20 cellular contexts compared by ENCODE assay signal in genomic region chr6:168024951-168025510, GRCh38. TPM values are rescaled to one million over a fixed set of nuclear protein-coding genes. Genes with fewer than 3 reads are reported as not detected.
"Had no signal": no experiment of that assay in that cellular context is flagged by ENCODE, and none has a peak within 500 bp of the region (broad histone marks: within the 10 kb centered on the region; RNA-seq: fewer than 3 reads in every experiment).

No MANE protein-coding gene starts in this region.

- H3K9ac ChIP-seq: parathyroid adenoma had no signal

- H3K27ac Mint-ChIP-seq: memory B cell had no signal

- H3K4me3 ChIP-seq: ascending aorta, gastroesophageal sphincter, heart left ventricle, sigmoid colon, thyroid gland had no signal

- H3K79me2 ChIP-seq: parathyroid adenoma had no signal

- ATAC-seq: esophagus mucosa; gastroesophageal sphincter; heart left ventricle; naive thymus-derived CD8-positive, alpha-beta T cell had no signal

- H3K36me3 Mint-ChIP-seq: activated naive CD4-positive, alpha-beta T cell treated with anti-CD3 and anti-CD28 coated beads, Interleukin-2, amount 50 U/mL, for 24 hours; memory B cell; naive thymus-derived CD8-positive, alpha-beta T cell had no signal

- H3K9me3 Mint-ChIP-seq: activated naive CD4-positive, alpha-beta T cell treated with anti-CD3 and anti-CD28 coated beads, Interleukin-2, amount 50 U/mL, for 24 hours; memory B cell had no signal

- H3K4me1 Mint-ChIP-seq: activated naive CD4-positive, alpha-beta T cell treated with anti-CD3 and anti-CD28 coated beads, Interleukin-2, amount 50 U/mL, for 24 hours; memory B cell; naive thymus-derived CD8-positive, alpha-beta T cell had no signal

- H3K27ac ChIP-seq: ascending aorta, gastroesophageal sphincter, heart left ventricle, parathyroid adenoma, sigmoid colon had no signal

- H3K9me3 ChIP-seq: ascending aorta, gastroesophageal sphincter, heart left ventricle, sigmoid colon, thyroid gland had no signal

- H3K27me3 ChIP-seq: ascending aorta, heart left ventricle, thyroid gland had no signal

- H3K4me3 Mint-ChIP-seq: activated naive CD4-positive, alpha-beta T cell treated with anti-CD3 and anti-CD28 coated beads, Interleukin-2, amount 50 U/mL, for 24 hours; memory B cell; naive thymus-derived CD8-positive, alpha-beta T cell had no signal

- H3K36me3 ChIP-seq: ascending aorta, gastroesophageal sphincter, heart left ventricle, sigmoid colon, thyroid gland had no signal

- DNase-seq: activated CD4-positive, CD25-positive, alpha-beta regulatory T cell treated with anti-CD3 and anti-CD28 coated beads, Interleukin-2, amount 50 U/mL, for 72 hours; activated gamma-delta T cell; effector CD8-positive, alpha-beta T cell; kidney glomerular epithelial cell; naive thymus-derived CD8-positive, alpha-beta T cell; sigmoid colon; stimulated activated CD8-positive, alpha-beta memory T cell treated with anti-CD3 and anti-CD28 coated beads, Interleukin-4, amount 100 ng/mL, for 48 hours; stimulated activated naive CD4-positive, alpha-beta T cell treated with Interleukin-2 at 50 U/mL for 16 hours; T1000; thyroid gland had no signal

- H3K4me1 ChIP-seq: ascending aorta, gastroesophageal sphincter, parathyroid adenoma, sigmoid colon had no signal

RNA-seq across cellular contexts. Expression of gene KIF25, which starts 27.6 kb away (rescaled TPM):
- total RNA-seq: activated CD8-positive, alpha-beta memory T cell treated with anti-CD3 and anti-CD28 coated beads for 36 hours; ascending aorta; esophagus mucosa; liver; naive thymus-derived CD8-positive, alpha-beta T cell; T-helper 1 cell treated with Interleukin-12 subunit alpha and Interleukin-12 subunit beta and Interleukin-4 antibody, amounts not matched to agents 30 ng/mL and 1 ng/mL, for 36 hours; thyroid gland had no signal
- polyA plus RNA-seq: naive thymus-derived CD8-positive, alpha-beta T cell had no signal

RNA-seq across cellular contexts. Expression of gene FRMD1, which starts 54.0 kb away (rescaled TPM):
- total RNA-seq: activated CD8-positive, alpha-beta memory T cell treated with anti-CD3 and anti-CD28 coated beads for 36 hours; ascending aorta; esophagus mucosa; naive thymus-derived CD8-positive, alpha-beta T cell; T-helper 1 cell treated with Interleukin-12 subunit alpha and Interleukin-12 subunit beta and Interleukin-4 antibody, amounts not matched to agents 30 ng/mL and 1 ng/mL, for 36 hours had no signal
- polyA plus RNA-seq: naive thymus-derived CD8-positive, alpha-beta T cell had no signal
